ENCODE assay signal across 2 cellular contexts in the genomic region with DNA sequence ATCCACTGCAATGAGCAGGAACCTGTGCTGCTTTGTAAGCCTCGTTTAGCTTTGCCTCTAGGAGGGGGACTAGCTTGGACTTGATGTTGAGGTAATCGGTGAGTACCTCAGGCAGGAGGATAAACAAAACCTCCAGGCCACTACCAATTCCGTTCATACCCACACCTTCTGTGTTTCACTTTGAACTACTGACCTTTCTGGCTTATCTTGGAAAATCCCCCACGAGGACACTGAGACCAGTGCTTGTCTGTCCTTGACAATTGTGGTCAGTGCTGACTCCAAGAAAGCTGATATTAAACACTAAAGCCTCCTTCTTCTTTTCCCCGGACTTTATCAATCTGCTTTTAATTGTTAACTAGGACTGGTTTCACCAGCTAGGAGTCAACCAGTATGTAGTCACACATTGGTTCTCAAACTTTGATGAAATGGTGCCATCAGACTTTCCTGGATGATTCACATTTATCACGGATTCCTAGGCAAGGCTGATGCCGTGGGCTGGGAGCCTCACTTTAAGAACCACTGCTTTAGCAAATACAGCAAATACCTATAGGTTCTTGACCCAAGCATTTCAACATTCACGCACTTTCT.
TF ChIP-seq lines count a peak whose summit lies in the region.

No MANE protein-coding gene starts in this region.

TF ChIP-seq in H1, 55 proteins besides CTCF, POLR2A, EP300 and RAD21:
- no peak for TF ChIP-seq CBX8 (IDR thresholded peaks at IDR 0.05; ENCODE audit: borderline replicate concordance, low read depth, low read length)
- no peak for TF ChIP-seq ASH2L (IDR thresholded peaks at IDR 0.05; ENCODE audit: low read length)
- TF ChIP-seq SP1 (IDR thresholded peaks at IDR 0.05; ENCODE audit: low read depth, low read length): no peak
- no peak for TF ChIP-seq SRF (IDR thresholded peaks at IDR 0.05; ENCODE audit: low read depth, low read length)
- TF ChIP-seq SUZ12 (IDR thresholded peaks at IDR 0.05; ENCODE audit: low read length): no peak
- no peak for TF ChIP-seq JUND (IDR thresholded peaks at IDR 0.05; ENCODE audit: low read length)
- TF ChIP-seq EGR1 (IDR thresholded peaks at IDR 0.05; ENCODE audit: borderline replicate concordance, low read depth, low read length): no peak
- no peak for TF ChIP-seq RFX5 (IDR thresholded peaks at IDR 0.05; ENCODE audit: borderline replicate concordance, low read depth, low read length)
- no peak for TF ChIP-seq SIRT6 (IDR thresholded peaks at IDR 0.05; ENCODE audit: low read length)
- TF ChIP-seq CREB1 (IDR thresholded peaks at IDR 0.05): no peak
- TF ChIP-seq, protein P1, sequence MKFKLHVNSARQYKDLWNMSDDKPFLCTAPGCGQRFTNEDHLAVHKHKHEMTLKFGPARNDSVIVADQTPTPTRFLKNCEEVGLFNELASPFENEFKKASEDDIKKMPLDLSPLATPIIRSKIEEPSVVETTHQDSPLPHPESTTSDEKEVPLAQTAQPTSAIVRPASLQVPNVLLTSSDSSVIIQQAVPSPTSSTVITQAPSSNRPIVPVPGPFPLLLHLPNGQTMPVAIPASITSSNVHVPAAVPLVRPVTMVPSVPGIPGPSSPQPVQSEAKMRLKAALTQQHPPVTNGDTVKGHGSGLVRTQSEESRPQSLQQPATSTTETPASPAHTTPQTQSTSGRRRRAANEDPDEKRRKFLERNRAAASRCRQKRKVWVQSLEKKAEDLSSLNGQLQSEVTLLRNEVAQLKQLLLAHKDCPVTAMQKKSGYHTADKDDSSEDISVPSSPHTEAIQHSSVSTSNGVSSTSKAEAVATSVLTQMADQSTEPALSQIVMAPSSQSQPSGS (IDR thresholded peaks at IDR 0.05; ENCODE audit: low read length): no peak
- no peak for TF ChIP-seq ZNF274 (IDR thresholded peaks at IDR 0.05; ENCODE audit: borderline replicate concordance, extremely low read depth, low read length)
- no peak for TF ChIP-seq CHD2 (IDR thresholded peaks at IDR 0.05; ENCODE audit: low read length)
- TF ChIP-seq EZH2 (IDR thresholded peaks at IDR 0.05; ENCODE audit: low read depth, low read length, severe bottlenecking): no peak
- no peak for TF ChIP-seq GTF2F1 (IDR thresholded peaks at IDR 0.05; ENCODE audit: borderline replicate concordance, low read depth, low read length)
- no peak for TF ChIP-seq POLR2AphosphoS5 (IDR thresholded peaks at IDR 0.05; ENCODE audit: low read depth, low read length)
- TF ChIP-seq, protein P2, sequence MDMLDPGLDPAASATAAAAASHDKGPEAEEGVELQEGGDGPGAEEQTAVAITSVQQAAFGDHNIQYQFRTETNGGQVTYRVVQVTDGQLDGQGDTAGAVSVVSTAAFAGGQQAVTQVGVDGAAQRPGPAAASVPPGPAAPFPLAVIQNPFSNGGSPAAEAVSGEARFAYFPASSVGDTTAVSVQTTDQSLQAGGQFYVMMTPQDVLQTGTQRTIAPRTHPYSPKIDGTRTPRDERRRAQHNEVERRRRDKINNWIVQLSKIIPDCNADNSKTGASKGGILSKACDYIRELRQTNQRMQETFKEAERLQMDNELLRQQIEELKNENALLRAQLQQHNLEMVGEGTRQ (IDR thresholded peaks at IDR 0.05; ENCODE audit: low read length): no peak

TF ChIP-seq in HepG2, 621 proteins besides CTCF, POLR2A, EP300 and RAD21 (continues in another document):
- TF ChIP-seq STAG1 (CRISPR knock-in tag; IDR thresholded peaks at IDR 0.05): no peak
- no peak for TF ChIP-seq ARNT2 (CRISPR knock-in tag; IDR thresholded peaks at IDR 0.05; ENCODE audit: low read depth)
- no peak for TF ChIP-seq ZNF550 (CRISPR knock-in tag; IDR thresholded peaks at IDR 0.05; ENCODE audit: borderline replicate concordance)
- TF ChIP-seq KDM2A (CRISPR knock-in tag; IDR thresholded peaks at IDR 0.05; ENCODE audit: borderline replicate concordance, low read depth): no peak
- TF ChIP-seq KDM1A (CRISPR knock-in tag; IDR thresholded peaks at IDR 0.05): no peak
- no peak for TF ChIP-seq PRPF4 (IDR thresholded peaks at IDR 0.05; ENCODE audit: low read depth, low read length, poor library complexity, severe bottlenecking)
- TF ChIP-seq ZNF792 (CRISPR knock-in tag; IDR thresholded peaks at IDR 0.05): 0 out of 2 replicates have a peak, but pooled peaks have one; percentile 40
- TF ChIP-seq ZSCAN31 (CRISPR knock-in tag; IDR thresholded peaks at IDR 0.05; ENCODE audit: low read depth): no peak
- TF ChIP-seq, protein P3, sequence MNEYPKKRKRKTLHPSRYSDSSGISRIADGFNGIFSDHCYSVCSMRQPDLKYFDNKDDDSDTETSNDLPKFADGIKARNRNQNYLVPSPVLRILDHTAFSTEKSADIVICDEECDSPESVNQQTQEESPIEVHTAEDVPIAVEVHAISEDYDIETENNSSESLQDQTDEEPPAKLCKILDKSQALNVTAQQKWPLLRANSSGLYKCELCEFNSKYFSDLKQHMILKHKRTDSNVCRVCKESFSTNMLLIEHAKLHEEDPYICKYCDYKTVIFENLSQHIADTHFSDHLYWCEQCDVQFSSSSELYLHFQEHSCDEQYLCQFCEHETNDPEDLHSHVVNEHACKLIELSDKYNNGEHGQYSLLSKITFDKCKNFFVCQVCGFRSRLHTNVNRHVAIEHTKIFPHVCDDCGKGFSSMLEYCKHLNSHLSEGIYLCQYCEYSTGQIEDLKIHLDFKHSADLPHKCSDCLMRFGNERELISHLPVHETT (CRISPR knock-in tag; conservative IDR thresholded peaks at IDR 0.05): no peak
- no peak for TF ChIP-seq JDP2 (CRISPR knock-in tag; IDR thresholded peaks at IDR 0.05; ENCODE audit: borderline replicate concordance)
- no peak for TF ChIP-seq CREM (IDR thresholded peaks at IDR 0.05)
- no peak for TF ChIP-seq CREM (CRISPR knock-in tag; IDR thresholded peaks at IDR 0.05)
- TF ChIP-seq, protein P4, sequence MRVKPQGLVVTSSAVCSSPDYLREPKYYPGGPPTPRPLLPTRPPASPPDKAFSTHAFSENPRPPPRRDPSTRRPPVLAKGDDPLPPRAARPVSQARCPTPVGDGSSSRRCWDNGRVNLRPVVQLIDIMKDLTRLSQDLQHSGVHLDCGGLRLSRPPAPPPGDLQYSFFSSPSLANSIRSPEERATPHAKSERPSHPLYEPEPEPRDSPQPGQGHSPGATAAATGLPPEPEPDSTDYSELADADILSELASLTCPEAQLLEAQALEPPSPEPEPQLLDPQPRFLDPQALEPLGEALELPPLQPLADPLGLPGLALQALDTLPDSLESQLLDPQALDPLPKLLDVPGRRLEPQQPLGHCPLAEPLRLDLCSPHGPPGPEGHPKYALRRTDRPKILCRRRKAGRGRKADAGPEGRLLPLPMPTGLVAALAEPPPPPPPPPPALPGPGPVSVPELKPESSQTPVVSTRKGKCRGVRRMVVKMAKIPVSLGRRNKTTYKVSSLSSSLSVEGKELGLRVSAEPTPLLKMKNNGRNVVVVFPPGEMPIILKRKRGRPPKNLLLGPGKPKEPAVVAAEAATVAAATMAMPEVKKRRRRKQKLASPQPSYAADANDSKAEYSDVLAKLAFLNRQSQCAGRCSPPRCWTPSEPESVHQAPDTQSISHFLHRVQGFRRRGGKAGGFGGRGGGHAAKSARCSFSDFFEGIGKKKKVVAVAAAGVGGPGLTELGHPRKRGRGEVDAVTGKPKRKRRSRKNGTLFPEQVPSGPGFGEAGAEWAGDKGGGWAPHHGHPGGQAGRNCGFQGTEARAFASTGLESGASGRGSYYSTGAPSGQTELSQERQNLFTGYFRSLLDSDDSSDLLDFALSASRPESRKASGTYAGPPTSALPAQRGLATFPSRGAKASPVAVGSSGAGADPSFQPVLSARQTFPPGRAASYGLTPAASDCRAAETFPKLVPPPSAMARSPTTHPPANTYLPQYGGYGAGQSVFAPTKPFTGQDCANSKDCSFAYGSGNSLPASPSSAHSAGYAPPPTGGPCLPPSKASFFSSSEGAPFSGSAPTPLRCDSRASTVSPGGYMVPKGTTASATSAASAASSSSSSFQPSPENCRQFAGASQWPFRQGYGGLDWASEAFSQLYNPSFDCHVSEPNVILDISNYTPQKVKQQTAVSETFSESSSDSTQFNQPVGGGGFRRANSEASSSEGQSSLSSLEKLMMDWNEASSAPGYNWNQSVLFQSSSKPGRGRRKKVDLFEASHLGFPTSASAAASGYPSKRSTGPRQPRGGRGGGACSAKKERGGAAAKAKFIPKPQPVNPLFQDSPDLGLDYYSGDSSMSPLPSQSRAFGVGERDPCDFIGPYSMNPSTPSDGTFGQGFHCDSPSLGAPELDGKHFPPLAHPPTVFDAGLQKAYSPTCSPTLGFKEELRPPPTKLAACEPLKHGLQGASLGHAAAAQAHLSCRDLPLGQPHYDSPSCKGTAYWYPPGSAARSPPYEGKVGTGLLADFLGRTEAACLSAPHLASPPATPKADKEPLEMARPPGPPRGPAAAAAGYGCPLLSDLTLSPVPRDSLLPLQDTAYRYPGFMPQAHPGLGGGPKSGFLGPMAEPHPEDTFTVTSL (CRISPR knock-in tag; IDR thresholded peaks at IDR 0.05; ENCODE audit: borderline replicate concordance): no peak
- TF ChIP-seq, protein P5, sequence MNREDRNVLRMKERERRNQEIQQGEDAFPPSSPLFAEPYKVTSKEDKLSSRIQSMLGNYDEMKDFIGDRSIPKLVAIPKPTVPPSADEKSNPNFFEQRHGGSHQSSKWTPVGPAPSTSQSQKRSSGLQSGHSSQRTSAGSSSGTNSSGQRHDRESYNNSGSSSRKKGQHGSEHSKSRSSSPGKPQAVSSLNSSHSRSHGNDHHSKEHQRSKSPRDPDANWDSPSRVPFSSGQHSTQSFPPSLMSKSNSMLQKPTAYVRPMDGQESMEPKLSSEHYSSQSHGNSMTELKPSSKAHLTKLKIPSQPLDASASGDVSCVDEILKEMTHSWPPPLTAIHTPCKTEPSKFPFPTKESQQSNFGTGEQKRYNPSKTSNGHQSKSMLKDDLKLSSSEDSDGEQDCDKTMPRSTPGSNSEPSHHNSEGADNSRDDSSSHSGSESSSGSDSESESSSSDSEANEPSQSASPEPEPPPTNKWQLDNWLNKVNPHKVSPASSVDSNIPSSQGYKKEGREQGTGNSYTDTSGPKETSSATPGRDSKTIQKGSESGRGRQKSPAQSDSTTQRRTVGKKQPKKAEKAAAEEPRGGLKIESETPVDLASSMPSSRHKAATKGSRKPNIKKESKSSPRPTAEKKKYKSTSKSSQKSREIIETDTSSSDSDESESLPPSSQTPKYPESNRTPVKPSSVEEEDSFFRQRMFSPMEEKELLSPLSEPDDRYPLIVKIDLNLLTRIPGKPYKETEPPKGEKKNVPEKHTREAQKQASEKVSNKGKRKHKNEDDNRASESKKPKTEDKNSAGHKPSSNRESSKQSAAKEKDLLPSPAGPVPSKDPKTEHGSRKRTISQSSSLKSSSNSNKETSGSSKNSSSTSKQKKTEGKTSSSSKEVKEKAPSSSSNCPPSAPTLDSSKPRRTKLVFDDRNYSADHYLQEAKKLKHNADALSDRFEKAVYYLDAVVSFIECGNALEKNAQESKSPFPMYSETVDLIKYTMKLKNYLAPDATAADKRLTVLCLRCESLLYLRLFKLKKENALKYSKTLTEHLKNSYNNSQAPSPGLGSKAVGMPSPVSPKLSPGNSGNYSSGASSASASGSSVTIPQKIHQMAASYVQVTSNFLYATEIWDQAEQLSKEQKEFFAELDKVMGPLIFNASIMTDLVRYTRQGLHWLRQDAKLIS (CRISPR knock-in tag; IDR thresholded peaks at IDR 0.05): no peak
- TF ChIP-seq ZFP90 (CRISPR knock-in tag; IDR thresholded peaks at IDR 0.05; ENCODE audit: borderline replicate concordance): no peak
- no peak for TF ChIP-seq SP140L (CRISPR knock-in tag; IDR thresholded peaks at IDR 0.05; ENCODE audit: borderline replicate concordance)
- no peak for TF ChIP-seq AKAP8 (CRISPR knock-in tag; IDR thresholded peaks at IDR 0.05)
- TF ChIP-seq NCOR1 (IDR thresholded peaks at IDR 0.05; ENCODE audit: borderline replicate concordance, low read length): no peak
- TF ChIP-seq, protein P6, sequence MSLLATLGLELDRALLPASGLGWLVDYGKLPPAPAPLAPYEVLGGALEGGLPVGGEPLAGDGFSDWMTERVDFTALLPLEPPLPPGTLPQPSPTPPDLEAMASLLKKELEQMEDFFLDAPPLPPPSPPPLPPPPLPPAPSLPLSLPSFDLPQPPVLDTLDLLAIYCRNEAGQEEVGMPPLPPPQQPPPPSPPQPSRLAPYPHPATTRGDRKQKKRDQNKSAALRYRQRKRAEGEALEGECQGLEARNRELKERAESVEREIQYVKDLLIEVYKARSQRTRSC (CRISPR knock-in tag; IDR thresholded peaks at IDR 0.05; ENCODE audit: low read depth): no peak
- TF ChIP-seq ISL2 (CRISPR knock-in tag; IDR thresholded peaks at IDR 0.05): peak; percentile 57
- no peak for TF ChIP-seq KMT2A (CRISPR knock-in tag; IDR thresholded peaks at IDR 0.05)
- TF ChIP-seq, protein P7, sequence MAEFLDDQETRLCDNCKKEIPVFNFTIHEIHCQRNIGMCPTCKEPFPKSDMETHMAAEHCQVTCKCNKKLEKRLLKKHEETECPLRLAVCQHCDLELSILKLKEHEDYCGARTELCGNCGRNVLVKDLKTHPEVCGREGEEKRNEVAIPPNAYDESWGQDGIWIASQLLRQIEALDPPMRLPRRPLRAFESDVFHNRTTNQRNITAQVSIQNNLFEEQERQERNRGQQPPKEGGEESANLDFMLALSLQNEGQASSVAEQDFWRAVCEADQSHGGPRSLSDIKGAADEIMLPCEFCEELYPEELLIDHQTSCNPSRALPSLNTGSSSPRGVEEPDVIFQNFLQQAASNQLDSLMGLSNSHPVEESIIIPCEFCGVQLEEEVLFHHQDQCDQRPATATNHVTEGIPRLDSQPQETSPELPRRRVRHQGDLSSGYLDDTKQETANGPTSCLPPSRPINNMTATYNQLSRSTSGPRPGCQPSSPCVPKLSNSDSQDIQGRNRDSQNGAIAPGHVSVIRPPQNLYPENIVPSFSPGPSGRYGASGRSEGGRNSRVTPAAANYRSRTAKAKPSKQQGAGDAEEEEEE (CRISPR knock-in tag; IDR thresholded peaks at IDR 0.05; ENCODE audit: borderline replicate concordance): no peak
- TF ChIP-seq, protein P8, sequence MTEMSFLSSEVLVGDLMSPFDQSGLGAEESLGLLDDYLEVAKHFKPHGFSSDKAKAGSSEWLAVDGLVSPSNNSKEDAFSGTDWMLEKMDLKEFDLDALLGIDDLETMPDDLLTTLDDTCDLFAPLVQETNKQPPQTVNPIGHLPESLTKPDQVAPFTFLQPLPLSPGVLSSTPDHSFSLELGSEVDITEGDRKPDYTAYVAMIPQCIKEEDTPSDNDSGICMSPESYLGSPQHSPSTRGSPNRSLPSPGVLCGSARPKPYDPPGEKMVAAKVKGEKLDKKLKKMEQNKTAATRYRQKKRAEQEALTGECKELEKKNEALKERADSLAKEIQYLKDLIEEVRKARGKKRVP (CRISPR knock-in tag; IDR thresholded peaks at IDR 0.05): 0 out of 4 replicates have a peak, but pooled peaks of 1 of the 2 experiments have one; percentile 16
- TF ChIP-seq, protein P9, sequence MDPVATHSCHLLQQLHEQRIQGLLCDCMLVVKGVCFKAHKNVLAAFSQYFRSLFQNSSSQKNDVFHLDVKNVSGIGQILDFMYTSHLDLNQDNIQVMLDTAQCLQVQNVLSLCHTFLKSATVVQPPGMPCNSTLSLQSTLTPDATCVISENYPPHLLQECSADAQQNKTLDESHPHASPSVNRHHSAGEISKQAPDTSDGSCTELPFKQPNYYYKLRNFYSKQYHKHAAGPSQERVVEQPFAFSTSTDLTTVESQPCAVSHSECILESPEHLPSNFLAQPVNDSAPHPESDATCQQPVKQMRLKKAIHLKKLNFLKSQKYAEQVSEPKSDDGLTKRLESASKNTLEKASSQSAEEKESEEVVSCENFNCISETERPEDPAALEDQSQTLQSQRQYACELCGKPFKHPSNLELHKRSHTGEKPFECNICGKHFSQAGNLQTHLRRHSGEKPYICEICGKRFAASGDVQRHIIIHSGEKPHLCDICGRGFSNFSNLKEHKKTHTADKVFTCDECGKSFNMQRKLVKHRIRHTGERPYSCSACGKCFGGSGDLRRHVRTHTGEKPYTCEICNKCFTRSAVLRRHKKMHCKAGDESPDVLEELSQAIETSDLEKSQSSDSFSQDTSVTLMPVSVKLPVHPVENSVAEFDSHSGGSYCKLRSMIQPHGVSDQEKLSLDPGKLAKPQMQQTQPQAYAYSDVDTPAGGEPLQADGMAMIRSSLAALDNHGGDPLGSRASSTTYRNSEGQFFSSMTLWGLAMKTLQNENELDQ (CRISPR knock-in tag; IDR thresholded peaks at IDR 0.05; ENCODE audit: borderline replicate concordance): no peak
